Comparison of ENCODE assay signal across 8 cellular contexts in genomic region chr1:112673589-112674439, GRCh38. TPM values are rescaled to one million over a fixed set of nuclear protein-coding genes. Genes with fewer than 3 reads are reported as not detected.
DNase-seq lines count a peak whose midpoint lies in the region; ATAC-seq and TF ChIP-seq lines count a peak whose summit lies in the region.

No MANE protein-coding gene starts in this region.

- intact Hi-C loops in heart left ventricle (cut with DNase I) = loop anchor here in 9 of 10 donors (1.0 to 10.0 kb wide), 11 partner anchors 27 to 279 kb away; partner anchors contain the start of genes RHOC (in 5 of the 9), CAPZA1 (in 2 of the 9), CTTNBP2NL (in 2 of the 9) and ST7L (in 2 of the 9)

- H3K27ac Mint-ChIP-seq in activated naive CD8-positive, alpha-beta T cell treated with anti-CD3 and anti-CD28 coated beads, Interleukin-2, amount 10 ng/mL, durations not matched to agents 7 days and 5 days = peak overlapping the region; percentile 97
- peak overlapping the region; percentile 99 for H3K27ac Mint-ChIP-seq in progenitor cell of endocrine pancreas

- TF ChIP-seq POLR2A in heart left ventricle (IDR thresholded peaks at IDR 0.05) = no peak

- TF ChIP-seq CTCF in GM12875 (IDR thresholded peaks at IDR 0.05; ENCODE audit: borderline replicate concordance, insufficient read depth, low read depth, low read length) (peak; percentile 24; the same call in 1 of the 2 replicates), heart left ventricle (IDR thresholded peaks at IDR 0.05) (peak; percentile 15 to 68 (median 36)), progenitor cell of endocrine pancreas (IDR thresholded peaks at IDR 0.05; ENCODE audit: unreplicated experiment) (peak; percentile 57)

- no peaks in the 10 kb centered on the region for H3K9me3 Mint-ChIP-seq in activated naive CD8-positive, alpha-beta T cell treated with anti-CD3 and anti-CD28 coated beads, Interleukin-2, amount 10 ng/mL, durations not matched to agents 7 days and 5 days
- no peaks in the 10 kb centered on the region for H3K9me3 Mint-ChIP-seq in progenitor cell of endocrine pancreas (ENCODE audit: low read depth)

- POLR2A ChIA-PET in activated naive CD8-positive, alpha-beta T cell treated with anti-CD3 and anti-CD28 coated beads, Interleukin-2, amount 10 ng/mL, durations not matched to agents 7 days and 5 days (lab: Charles Lee) = interaction anchor here (0.9 to 3.9 kb wide), 15 partner anchors 9 to 283 kb away, joined by 3 to 26 read pairs (median 6); partner anchors contain the start of genes CAPZA1, PPM1J, RHOC and SLC16A1

- H3K4me3 ChIP-seq in GM12875 (ENCODE audit: low read depth, low read length) (peak overlapping the region; percentile 91), heart left ventricle (peak overlapping the region; percentile 64 to 97 (median 84))

- peaks cover 42% of the 10 kb centered on the region for H3K4me1 Mint-ChIP-seq in activated naive CD8-positive, alpha-beta T cell treated with anti-CD3 and anti-CD28 coated beads, Interleukin-2, amount 10 ng/mL, durations not matched to agents 7 days and 5 days
- peaks cover 18% of the 10 kb centered on the region for H3K4me1 Mint-ChIP-seq in progenitor cell of endocrine pancreas (ENCODE audit: low read depth)

- peak overlapping the region; percentile 81 to 96 (median 92) for H3K27ac ChIP-seq in heart left ventricle

- peak; percentile 66 for DNase-seq in AG20443 (ENCODE audit: low spot score)
- peak; percentile 79 for DNase-seq in M059J (ENCODE audit: low read depth)
- no peak for DNase-seq in activated naive CD8-positive, alpha-beta T cell treated with anti-CD3 and anti-CD28 coated beads, Interleukin-2, amount 10 ng/mL, durations not matched to agents 7 days and 5 days
- peak in 1 of 5 donors; percentile 32 for DNase-seq in heart left ventricle
- no peak for DNase-seq in progenitor cell of endocrine pancreas (ENCODE audit: low spot score, unreplicated experiment)
- DNase-seq in T-helper 9 cell = no peak

- peak; percentile 7 for ATAC-seq in activated naive CD8-positive, alpha-beta T cell treated with anti-CD3 and anti-CD28 coated beads, Interleukin-2, amount 10 ng/mL, durations not matched to agents 7 days and 5 days (ENCODE audit: low read depth)
- peak; percentile 6 to 58 (median 44) for ATAC-seq in heart left ventricle
- no peak for ATAC-seq in HG03571 (IDR thresholded peaks at IDR 0.05; ENCODE audit: unreplicated experiment)

- no peaks in the 10 kb centered on the region for H3K9me3 ChIP-seq in heart left ventricle

- H3K27me3 ChIP-seq in heart left ventricle = no peaks in the 10 kb centered on the region

- WGBS in heart left ventricle, 4 donors = 6 to 9% (median 7%) methylated on average over 18 of the region's 18 CpGs

- H3K4me3 Mint-ChIP-seq in activated naive CD8-positive, alpha-beta T cell treated with anti-CD3 and anti-CD28 coated beads, Interleukin-2, amount 10 ng/mL, durations not matched to agents 7 days and 5 days = peak overlapping the region; percentile 97
- peak overlapping the region; percentile 95 for H3K4me3 Mint-ChIP-seq in progenitor cell of endocrine pancreas (ENCODE audit: low read depth)

- peaks cover 27% of the 10 kb centered on the region for H3K36me3 Mint-ChIP-seq in activated naive CD8-positive, alpha-beta T cell treated with anti-CD3 and anti-CD28 coated beads, Interleukin-2, amount 10 ng/mL, durations not matched to agents 7 days and 5 days
- H3K36me3 Mint-ChIP-seq in progenitor cell of endocrine pancreas (ENCODE audit: insufficient read depth) = peaks cover 27% of the 10 kb centered on the region

- H3K4me1 ChIP-seq in heart left ventricle = peaks cover 0 to 39% (median 24%) of the 10 kb centered on the region in 12 donors

- peaks cover 0 to 41% (median 32%) of the 10 kb centered on the region in 9 donors for H3K36me3 ChIP-seq in heart left ventricle

- H3K27me3 Mint-ChIP-seq in activated naive CD8-positive, alpha-beta T cell treated with anti-CD3 and anti-CD28 coated beads, Interleukin-2, amount 10 ng/mL, durations not matched to agents 7 days and 5 days = no peaks in the 10 kb centered on the region
- H3K27me3 Mint-ChIP-seq in progenitor cell of endocrine pancreas = no peaks in the 10 kb centered on the region

RNA-seq across cellular contexts. Expression of gene MOV10, which starts 0.6 kb away (rescaled TPM):
- 51.5 and 96.3 TPM in 2 replicates for total RNA-seq in M059J (2014; rRNA removed; shearing (Covaris generic))
- total RNA-seq in activated naive CD8-positive, alpha-beta T cell treated with anti-CD3 and anti-CD28 coated beads, Interleukin-2, amount 10 ng/mL, durations not matched to agents 7 days and 5 days = 100 to 1,000 TPM; 124 to 130 TPM
- 10 to 100 TPM in 7 of 9 donors, 1 to 10 TPM in 2; 7.5 to 43.6 (median 13.3) TPM for total RNA-seq in heart left ventricle
- 10 to 100 TPM; 10.8 to 25.3 TPM for polyA plus RNA-seq in heart left ventricle
- 128 and 137 TPM in 2 replicates for total RNA-seq in progenitor cell of endocrine pancreas

RNA-seq across cellular contexts. Expression of gene RHOC, which starts 33.1 kb away (rescaled TPM):
- total RNA-seq in M059J (2014; rRNA removed; shearing (Covaris generic)) = 497 and 506 TPM in 2 replicates
- 10 to 100 TPM; 81.2 to 85.5 TPM for total RNA-seq in activated naive CD8-positive, alpha-beta T cell treated with anti-CD3 and anti-CD28 coated beads, Interleukin-2, amount 10 ng/mL, durations not matched to agents 7 days and 5 days
- 100 to 1,000 TPM; 147 to 432 (median 217) TPM for total RNA-seq in heart left ventricle
- polyA plus RNA-seq in heart left ventricle = 100 to 1,000 TPM; 170 to 443 TPM
- 87.3 and 97.3 TPM in 2 replicates for total RNA-seq in progenitor cell of endocrine pancreas

RNA-seq across cellular contexts. Expression of gene PPM1J, which starts 41.3 kb away (rescaled TPM):
- total RNA-seq in M059J (2014; rRNA removed; shearing (Covaris generic)) = 1.3 and 1.5 TPM in 2 replicates
- total RNA-seq in activated naive CD8-positive, alpha-beta T cell treated with anti-CD3 and anti-CD28 coated beads, Interleukin-2, amount 10 ng/mL, durations not matched to agents 7 days and 5 days = under 1 TPM in 1 of 2 experiments, not detected in 1; 0.25 TPM
- total RNA-seq in heart left ventricle = 10 to 100 TPM in 3 of 9 donors, 1 to 10 TPM in 6; 4.2 to 11.5 (median 8.3) TPM
- polyA plus RNA-seq in heart left ventricle = 1 to 10 TPM; 1.8 to 6.9 TPM
- total RNA-seq in progenitor cell of endocrine pancreas = 0.43 and 0.71 TPM in 2 replicates

RNA-seq across cellular contexts. Expression of gene CAPZA1, which starts 54.2 kb away (rescaled TPM):
- total RNA-seq in M059J (2014; rRNA removed; shearing (Covaris generic)) = 190 and 259 TPM in 2 replicates
- 100 to 1,000 TPM; 248 to 251 TPM for total RNA-seq in activated naive CD8-positive, alpha-beta T cell treated with anti-CD3 and anti-CD28 coated beads, Interleukin-2, amount 10 ng/mL, durations not matched to agents 7 days and 5 days
- 10 to 100 TPM; 23.8 to 98.4 (median 32.6) TPM for total RNA-seq in heart left ventricle
- 10 to 100 TPM; 17.0 to 46.6 TPM for polyA plus RNA-seq in heart left ventricle
- total RNA-seq in progenitor cell of endocrine pancreas = 125 and 129 TPM in 2 replicates

RNA-seq across cellular contexts. Expression of gene ST7L, which starts 54.9 kb away (rescaled TPM):
- 32.7 and 49.6 TPM in 2 replicates for total RNA-seq in M059J (2014; rRNA removed; shearing (Covaris generic))
- total RNA-seq in activated naive CD8-positive, alpha-beta T cell treated with anti-CD3 and anti-CD28 coated beads, Interleukin-2, amount 10 ng/mL, durations not matched to agents 7 days and 5 days = 10 to 100 TPM; 15.4 to 16.5 TPM
- total RNA-seq in heart left ventricle (10 to 100 TPM; 11.4 to 20.3 (median 13.8) TPM), progenitor cell of endocrine pancreas (21.2 and 26.3 TPM in 2 replicates)
- 1 to 10 TPM; 6.9 to 9.8 TPM for polyA plus RNA-seq in heart left ventricle

Comparison
In these comparisons a context has a peak if more than half of its experiments do, and no peak if none do; other contexts are left out.
1. DNase-seq: peak in AG20443 (single experiment) and M059J (single experiment); none in activated naive CD8-positive, alpha-beta T cell treated with anti-CD3 and anti-CD28 coated beads, Interleukin-2, amount 10 ng/mL, durations not matched to agents 7 days and 5 days (single experiment), progenitor cell of endocrine pancreas (single experiment) and T-helper 9 cell (single experiment).
2. Peak in every context shown above with its lines, with median percentiles within 50 percentile points of each other: CTCF ChIP-seq.